In genomic region chr20:50187403-50188051, GRCh38 we compare ENCODE assay signal across 1 cellular context.
TF ChIP-seq lines count a peak whose summit lies in the region.

No MANE protein-coding gene starts in this region.

TF ChIP-seq in GM23338, 12 proteins besides CTCF, POLR2A, EP300 and RAD21 (continued from another document):
- TF ChIP-seq, protein P1, sequence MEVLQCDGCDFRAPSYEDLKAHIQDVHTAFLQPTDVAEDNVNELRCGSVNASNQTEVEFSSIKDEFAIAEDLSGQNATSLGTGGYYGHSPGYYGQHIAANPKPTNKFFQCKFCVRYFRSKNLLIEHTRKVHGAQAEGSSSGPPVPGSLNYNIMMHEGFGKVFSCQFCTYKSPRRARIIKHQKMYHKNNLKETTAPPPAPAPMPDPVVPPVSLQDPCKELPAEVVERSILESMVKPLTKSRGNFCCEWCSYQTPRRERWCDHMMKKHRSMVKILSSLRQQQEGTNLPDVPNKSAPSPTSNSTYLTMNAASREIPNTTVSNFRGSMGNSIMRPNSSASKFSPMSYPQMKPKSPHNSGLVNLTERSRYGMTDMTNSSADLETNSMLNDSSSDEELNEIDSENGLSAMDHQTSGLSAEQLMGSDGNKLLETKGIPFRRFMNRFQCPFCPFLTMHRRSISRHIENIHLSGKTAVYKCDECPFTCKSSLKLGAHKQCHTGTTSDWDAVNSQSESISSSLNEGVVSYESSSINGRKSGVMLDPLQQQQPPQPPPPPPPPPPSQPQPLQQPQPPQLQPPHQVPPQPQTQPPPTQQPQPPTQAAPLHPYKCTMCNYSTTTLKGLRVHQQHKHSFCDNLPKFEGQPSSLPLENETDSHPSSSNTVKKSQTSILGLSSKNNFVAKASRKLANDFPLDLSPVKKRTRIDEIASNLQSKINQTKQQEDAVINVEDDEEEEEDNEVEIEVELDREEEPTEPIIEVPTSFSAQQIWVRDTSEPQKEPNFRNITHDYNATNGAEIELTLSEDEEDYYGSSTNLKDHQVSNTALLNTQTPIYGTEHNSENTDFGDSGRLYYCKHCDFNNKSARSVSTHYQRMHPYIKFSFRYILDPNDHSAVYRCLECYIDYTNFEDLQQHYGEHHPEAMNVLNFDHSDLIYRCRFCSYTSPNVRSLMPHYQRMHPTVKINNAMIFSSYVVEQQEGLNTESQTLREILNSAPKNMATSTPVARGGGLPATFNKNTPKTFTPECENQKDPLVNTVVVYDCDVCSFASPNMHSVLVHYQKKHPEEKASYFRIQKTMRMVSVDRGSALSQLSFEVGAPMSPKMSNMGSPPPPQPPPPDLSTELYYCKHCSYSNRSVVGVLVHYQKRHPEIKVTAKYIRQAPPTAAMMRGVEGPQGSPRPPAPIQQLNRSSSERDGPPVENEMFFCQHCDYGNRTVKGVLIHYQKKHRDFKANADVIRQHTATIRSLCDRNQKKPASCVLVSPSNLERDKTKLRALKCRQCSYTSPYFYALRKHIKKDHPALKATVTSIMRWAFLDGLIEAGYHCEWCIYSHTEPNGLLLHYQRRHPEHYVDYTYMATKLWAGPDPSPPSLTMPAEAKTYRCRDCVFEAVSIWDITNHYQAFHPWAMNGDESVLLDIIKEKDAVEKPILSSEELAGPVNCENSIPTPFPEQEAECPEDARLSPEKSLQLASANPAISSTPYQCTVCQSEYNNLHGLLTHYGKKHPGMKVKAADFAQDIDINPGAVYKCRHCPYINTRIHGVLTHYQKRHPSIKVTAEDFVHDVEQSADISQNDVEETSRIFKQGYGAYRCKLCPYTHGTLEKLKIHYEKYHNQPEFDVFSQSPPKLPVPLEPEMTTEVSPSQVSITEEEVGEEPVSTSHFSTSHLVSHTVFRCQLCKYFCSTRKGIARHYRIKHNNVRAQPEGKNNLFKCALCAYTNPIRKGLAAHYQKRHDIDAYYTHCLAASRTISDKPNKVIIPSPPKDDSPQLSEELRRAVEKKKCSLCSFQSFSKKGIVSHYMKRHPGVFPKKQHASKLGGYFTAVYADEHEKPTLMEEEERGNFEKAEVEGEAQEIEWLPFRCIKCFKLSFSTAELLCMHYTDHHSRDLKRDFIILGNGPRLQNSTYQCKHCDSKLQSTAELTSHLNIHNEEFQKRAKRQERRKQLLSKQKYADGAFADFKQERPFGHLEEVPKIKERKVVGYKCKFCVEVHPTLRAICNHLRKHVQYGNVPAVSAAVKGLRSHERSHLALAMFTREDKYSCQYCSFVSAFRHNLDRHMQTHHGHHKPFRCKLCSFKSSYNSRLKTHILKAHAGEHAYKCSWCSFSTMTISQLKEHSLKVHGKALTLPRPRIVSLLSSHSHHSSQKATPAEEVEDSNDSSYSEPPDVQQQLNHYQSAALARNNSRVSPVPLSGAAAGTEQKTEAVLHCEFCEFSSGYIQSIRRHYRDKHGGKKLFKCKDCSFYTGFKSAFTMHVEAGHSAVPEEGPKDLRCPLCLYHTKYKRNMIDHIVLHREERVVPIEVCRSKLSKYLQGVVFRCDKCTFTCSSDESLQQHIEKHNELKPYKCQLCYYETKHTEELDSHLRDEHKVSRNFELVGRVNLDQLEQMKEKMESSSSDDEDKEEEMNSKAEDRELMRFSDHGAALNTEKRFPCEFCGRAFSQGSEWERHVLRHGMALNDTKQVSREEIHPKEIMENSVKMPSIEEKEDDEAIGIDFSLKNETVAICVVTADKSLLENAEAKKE (CRISPR knock-in tag; IDR thresholded peaks at IDR 0.05), result no peak
- TF ChIP-seq ZNF114 (CRISPR knock-in tag; IDR thresholded peaks at IDR 0.05) (no peak), REST (IDR thresholded peaks at IDR 0.05; ENCODE audit: unreplicated experiment) (no peak)
TF ChIP-seq in GM23338: peak in this region for 0.
